Comparison of ENCODE assay signal across 8 cellular contexts in genomic region chr11:8019671-8020597, GRCh38. TPM values are rescaled to one million over a fixed set of nuclear protein-coding genes. Genes with fewer than 3 reads are reported as not detected.
DNase-seq lines count a peak whose midpoint lies in the region; ATAC-seq, FAIRE-seq and TF ChIP-seq lines count a peak whose summit lies in the region.

No MANE protein-coding gene starts in this region.

- ATAC-seq in activated T-helper 17 cell treated with anti-CD3 and anti-CD28 coated beads, Interleukin-2, amount 50 U/mL, for 72 hours (replicated peaks) = peak; percentile 57

- H3K4me3 ChIP-seq in HUES48 (ENCODE audit: low read depth, low read length) (peak overlapping the region; percentile 65), foreskin fibroblast (ENCODE audit: low read depth in 1 of 2, low read length in 2 of 2) (peak overlapping the region; percentile 60 to 66), neural progenitor cell (peak overlapping the region; percentile 87), vagina (peak overlapping the region; percentile 70 to 77)

- DNase-seq in AG08396 (ENCODE audit: low spot score) (peak; percentile 78), foreskin fibroblast (peak; percentile 50 to 79), neural progenitor cell (ENCODE audit: low spot score) (peak; percentile 55), vagina (ENCODE audit: extremely low spot score in 2 of 2) (peak; percentile 76 to 82), GM19239 (ENCODE audit: insufficient read length, low spot score) (no peak), HuH-7.5 (ENCODE audit: low spot score) (no peak)

- FAIRE-seq in GM19239 (lab: Jason Lieb, UNC) = no peak

- peaks cover 18% of the 10 kb centered on the region for H3F3A ChIP-seq in neural progenitor cell (ENCODE audit: low read depth)

- peaks cover 64% of the 10 kb centered on the region for H3K27me3 ChIP-seq in HUES48 (ENCODE audit: control insufficient read depth, insufficient read depth, low read length)
- H3K27me3 ChIP-seq in neural progenitor cell = peaks cover 76% of the 10 kb centered on the region
- H3K27me3 ChIP-seq in vagina = no peaks in the 10 kb centered on the region

- no peak for TF ChIP-seq POLR2A in vagina (IDR thresholded peaks at IDR 0.05)

- no peaks in the 10 kb centered on the region for H3K79me2 ChIP-seq in neural progenitor cell (ENCODE audit: low read depth)

- H3K36me3 Mint-ChIP-seq in activated T-helper 17 cell treated with anti-CD3 and anti-CD28 coated beads, Interleukin-2, amount 50 U/mL, for 72 hours (ENCODE audit: low read depth) = no peaks in the 10 kb centered on the region
- no peaks in the 10 kb centered on the region for H3K36me3 Mint-ChIP-seq in neural progenitor cell

- peaks cover 17% of the 10 kb centered on the region for H4K20me1 ChIP-seq in neural progenitor cell (ENCODE audit: low read depth)

- intact Hi-C loops in vagina (cut with DNase I) = loop anchor here (5.0 kb wide), 1 partner anchor 67 kb away; no protein-coding TSS in a partner anchor

- H3K9me3 ChIP-seq in HUES48 (ENCODE audit: control insufficient read depth, insufficient read depth, low read length) (no peaks in the 10 kb centered on the region), neural progenitor cell (ENCODE audit: low read depth) (no peaks in the 10 kb centered on the region), vagina (no peaks in the 10 kb centered on the region)

- peaks cover 7% of the 10 kb centered on the region for H3K4me1 Mint-ChIP-seq in activated T-helper 17 cell treated with anti-CD3 and anti-CD28 coated beads, Interleukin-2, amount 50 U/mL, for 72 hours
- peaks cover 19% of the 10 kb centered on the region for H3K4me1 Mint-ChIP-seq in neural progenitor cell

- no peaks in the 10 kb centered on the region for H3K9me3 Mint-ChIP-seq in activated T-helper 17 cell treated with anti-CD3 and anti-CD28 coated beads, Interleukin-2, amount 50 U/mL, for 72 hours
- no peaks in the 10 kb centered on the region for H3K9me3 Mint-ChIP-seq in neural progenitor cell

- H3K4me1 ChIP-seq in HUES48 (ENCODE audit: control insufficient read depth, insufficient read depth, low read length) = peaks cover 38% of the 10 kb centered on the region
- H3K4me1 ChIP-seq in neural progenitor cell = peaks cover 10% of the 10 kb centered on the region
- peaks cover 26% of the 10 kb centered on the region for H3K4me1 ChIP-seq in vagina

- H2AFZ ChIP-seq in neural progenitor cell (replicated peaks) = no peak overlapping the region

- H3K27ac Mint-ChIP-seq in activated T-helper 17 cell treated with anti-CD3 and anti-CD28 coated beads, Interleukin-2, amount 50 U/mL, for 72 hours = peak overlapping the region; percentile 34
- H3K27ac Mint-ChIP-seq in neural progenitor cell = no peak overlapping the region

- H3K36me3 ChIP-seq in HUES48 (ENCODE audit: control insufficient read depth, insufficient read depth, low read length) (no peaks in the 10 kb centered on the region), neural progenitor cell (no peaks in the 10 kb centered on the region), vagina (no peaks in the 10 kb centered on the region)

- no peak overlapping the region for H3K9ac ChIP-seq in HUES48 (ENCODE audit: low read depth, low read length)
- no peak overlapping the region for H3K9ac ChIP-seq in neural progenitor cell

- H3K27ac ChIP-seq in HUES48 (ENCODE audit: low read depth, low read length) (no peak overlapping the region), neural progenitor cell (no peak overlapping the region), vagina (peak overlapping the region; percentile 97)

- peak overlapping the region; percentile 70 for H3K4me3 Mint-ChIP-seq in activated T-helper 17 cell treated with anti-CD3 and anti-CD28 coated beads, Interleukin-2, amount 50 U/mL, for 72 hours
- peak overlapping the region; percentile 83 for H3K4me3 Mint-ChIP-seq in neural progenitor cell

- H3K27me3 Mint-ChIP-seq in activated T-helper 17 cell treated with anti-CD3 and anti-CD28 coated beads, Interleukin-2, amount 50 U/mL, for 72 hours = peaks cover 8% of the 10 kb centered on the region
- H3K27me3 Mint-ChIP-seq in neural progenitor cell (ENCODE audit: insufficient read depth, low read depth) = peaks cover 26% of the 10 kb centered on the region

- H3K4me2 ChIP-seq in neural progenitor cell = peak overlapping the region; percentile 100

- no peak for TF ChIP-seq CTCF in foreskin fibroblast (IDR thresholded peaks at IDR 0.05; ENCODE audit: low read depth, low read length)
- no peak for TF ChIP-seq CTCF in neural progenitor cell (IDR thresholded peaks at IDR 0.05)
- TF ChIP-seq CTCF in vagina (IDR thresholded peaks at IDR 0.05) = no peak

RNA-seq across cellular contexts. Expression of gene EIF3F, which starts 32.8 kb away (rescaled TPM):
- total RNA-seq in activated T-helper 17 cell treated with anti-CD3 and anti-CD28 coated beads, Interleukin-2, amount 50 U/mL, for 72 hours = 100 to 1,000 TPM; 320 to 342 TPM
- total RNA-seq in neural progenitor cell (ENCODE audit: low replicate concordance) (257 and 355 TPM in 2 replicates), vagina (336 TPM)

RNA-seq across cellular contexts. Expression of gene NLRP10, which starts 54.7 kb away (rescaled TPM):
- not detected for total RNA-seq in activated T-helper 17 cell treated with anti-CD3 and anti-CD28 coated beads, Interleukin-2, amount 50 U/mL, for 72 hours
- not detected in 2 replicates for total RNA-seq in neural progenitor cell (ENCODE audit: low replicate concordance)
- not detected for total RNA-seq in vagina

Comparison
In these comparisons a context has a peak if more than half of its experiments do, and no peak if none do; other contexts are left out.
1. DNase-seq: peak in AG08396 (single experiment), foreskin fibroblast (2 of 2), neural progenitor cell (single experiment) and vagina (2 of 2); none in GM19239 (single experiment) and HuH-7.5 (single experiment).
2. Peak in every context shown above with its lines, with median percentiles within 50 percentile points of each other: H3K4me3 ChIP-seq.